ENCODE assay signal across 25 cellular contexts in genomic region chr9:81384911-81385310, GRCh38.
"Had no signal": no experiment of that assay in that cellular context is flagged by ENCODE, and none has a peak within 500 bp of the region (broad histone marks: within the 10 kb centered on the region; RNA-seq: fewer than 3 reads in every experiment).

No MANE protein-coding gene starts in this region.

- H3K27ac Mint-ChIP-seq: naive thymus-derived CD4-positive, alpha-beta T cell; type B pancreatic cell had no signal

- ATAC-seq: gastrocnemius medialis; heart right ventricle; left lobe of liver; naive thymus-derived CD4-positive, alpha-beta T cell had no signal

- H3K4me3 Mint-ChIP-seq: naive thymus-derived CD4-positive, alpha-beta T cell; type B pancreatic cell had no signal

- FAIRE-seq: endometrium, urothelium cell line had no signal

- H3K36me3 Mint-ChIP-seq: naive thymus-derived CD4-positive, alpha-beta T cell had no signal

- H3K4me1 Mint-ChIP-seq: naive thymus-derived CD4-positive, alpha-beta T cell had no signal

- H3K27me3 Mint-ChIP-seq: naive thymus-derived CD4-positive, alpha-beta T cell had no signal

- H3K36me3 ChIP-seq: esophagus muscularis mucosa, gastrocnemius medialis, heart right ventricle, right atrium auricular region, sigmoid colon, stomach had no signal

- H3K4me1 ChIP-seq: gastrocnemius medialis had no signal

- H3K27ac ChIP-seq: dorsolateral prefrontal cortex, epithelial cell of prostate, esophagus muscularis mucosa, gastrocnemius medialis, heart right ventricle, right atrium auricular region, sigmoid colon, skin epidermis, stomach had no signal

- DNase-seq: cortex of kidney; dorsolateral prefrontal cortex; effector CD8-positive, alpha-beta T cell; gastrocnemius medialis; heart right ventricle; hypothalamus; islet precursor cell; mammary epithelial cell; midbrain; naive thymus-derived CD4-positive, alpha-beta T cell; posterior cingulate gyrus; sigmoid colon; stimulated activated CD4-positive, alpha-beta T cell treated with anti-CD3 and anti-CD28 coated beads, Interleukin-2, amount 100 ng/mL, for 24 hours; stimulated activated CD4-positive, alpha-beta T cell treated with anti-CD3 and anti-CD28 coated beads, Interleukin-4, amount 100 ng/mL, for 4 hours; stimulated activated naive CD4-positive, alpha-beta T cell; stomach; substantia nigra had no signal

- H3K27me3 ChIP-seq: esophagus muscularis mucosa, gastrocnemius medialis, heart right ventricle, right atrium auricular region, sigmoid colon, stomach had no signal

- H3K4me3 ChIP-seq: dorsolateral prefrontal cortex, esophagus muscularis mucosa, gastrocnemius medialis, heart right ventricle, right atrium auricular region, sigmoid colon, skin epidermis, stomach had no signal

- H3K9me3 ChIP-seq: esophagus muscularis mucosa, gastrocnemius medialis, heart right ventricle, right atrium auricular region, sigmoid colon, stomach had no signal
